ENCODE assay signal across 1 cellular context in the genomic region with DNA sequence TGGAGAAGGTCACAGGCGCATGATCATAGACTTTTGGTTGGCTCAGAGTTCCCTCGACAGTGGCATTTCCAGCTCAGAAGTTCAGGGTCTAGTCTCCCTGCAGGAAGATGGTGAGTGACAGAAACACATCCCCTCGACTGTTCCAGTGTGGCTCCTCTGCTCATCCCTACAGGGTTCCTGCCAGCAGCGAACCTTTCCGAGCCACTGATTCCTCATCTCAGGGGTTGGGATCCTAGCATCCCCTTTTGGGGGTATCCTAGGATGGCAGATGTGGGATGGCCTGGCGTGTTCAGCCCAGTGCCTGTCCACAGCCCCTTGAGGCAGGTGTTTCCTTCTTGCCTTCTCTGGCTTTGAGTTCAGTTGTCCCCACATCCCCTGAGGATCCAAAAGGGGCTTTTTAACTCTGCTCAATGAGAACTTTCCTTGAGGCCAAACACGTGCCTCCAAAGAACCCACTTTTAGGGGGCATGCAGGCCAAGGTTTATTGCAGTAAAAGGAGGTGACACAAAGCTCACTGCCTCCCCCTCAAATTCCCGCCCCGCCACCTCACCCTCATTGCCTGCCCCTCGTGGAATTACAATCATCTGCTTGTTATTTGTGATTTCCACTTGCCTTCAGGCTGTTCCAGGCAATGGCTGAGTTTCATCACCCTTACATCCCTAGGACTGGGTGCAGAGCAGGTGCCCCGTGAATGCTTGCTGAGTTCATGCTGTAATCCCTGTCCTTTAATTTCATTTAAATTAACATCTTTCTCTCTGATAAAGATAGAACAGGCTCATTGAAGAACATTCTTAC.
TF ChIP-seq lines count a peak whose summit lies in the region.

No MANE protein-coding gene starts in this region.

TF ChIP-seq in IMR-90, 13 proteins besides CTCF, POLR2A, EP300 and RAD21 (continued from another document):
- TF ChIP-seq, protein P1, sequence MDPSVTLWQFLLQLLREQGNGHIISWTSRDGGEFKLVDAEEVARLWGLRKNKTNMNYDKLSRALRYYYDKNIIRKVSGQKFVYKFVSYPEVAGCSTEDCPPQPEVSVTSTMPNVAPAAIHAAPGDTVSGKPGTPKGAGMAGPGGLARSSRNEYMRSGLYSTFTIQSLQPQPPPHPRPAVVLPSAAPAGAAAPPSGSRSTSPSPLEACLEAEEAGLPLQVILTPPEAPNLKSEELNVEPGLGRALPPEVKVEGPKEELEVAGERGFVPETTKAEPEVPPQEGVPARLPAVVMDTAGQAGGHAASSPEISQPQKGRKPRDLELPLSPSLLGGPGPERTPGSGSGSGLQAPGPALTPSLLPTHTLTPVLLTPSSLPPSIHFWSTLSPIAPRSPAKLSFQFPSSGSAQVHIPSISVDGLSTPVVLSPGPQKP (IDR thresholded peaks at IDR 0.05; ENCODE audit: borderline replicate concordance, low read depth, low read length), result no peak
- TF ChIP-seq BHLHE40 (IDR thresholded peaks at IDR 0.05; ENCODE audit: low read depth, low read length) (no peak), MAZ (IDR thresholded peaks at IDR 0.05; ENCODE audit: borderline replicate concordance, low read depth, low read length) (no peak), CHD1 (IDR thresholded peaks at IDR 0.05; ENCODE audit: low read depth, low read length) (no peak), CEBPB (IDR thresholded peaks at IDR 0.05; ENCODE audit: low read depth, low read length) (no peak), MXI1 (IDR thresholded peaks at IDR 0.05; ENCODE audit: borderline replicate concordance, low read depth, low read length) (no peak), NFE2L2 (IDR thresholded peaks at IDR 0.05; ENCODE audit: low read depth, low read length) (no peak)
